In the genomic region with DNA sequence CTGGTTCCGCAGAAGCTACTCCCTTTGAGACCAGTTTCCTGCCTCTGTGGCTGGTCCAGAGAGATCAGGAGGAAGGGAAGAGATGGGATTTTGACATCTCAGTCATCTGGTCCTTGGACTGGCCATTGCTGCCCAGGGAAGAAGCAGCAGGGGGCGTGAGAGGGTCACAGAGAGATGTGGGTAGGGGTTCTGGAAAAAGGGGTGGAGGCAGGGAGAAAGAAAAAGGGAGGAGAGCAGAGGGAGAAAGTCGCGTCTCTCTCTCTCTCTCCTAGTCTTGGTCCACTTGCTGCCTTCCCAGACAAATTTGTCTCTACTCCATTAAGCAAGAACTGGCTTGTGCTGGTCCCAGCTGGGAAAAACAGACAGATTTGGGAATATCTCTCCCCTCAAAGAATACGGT, we compare ENCODE assay signal across 8 cellular contexts. TPM values are rescaled to one million over a fixed set of nuclear protein-coding genes. Genes with fewer than 3 reads are reported as not detected.
A peak's percentile ranks its signal among the peaks of the same experiment; 100 is the strongest.
DNase-seq lines count a peak whose midpoint lies in the region; ATAC-seq, FAIRE-seq and TF ChIP-seq lines count a peak whose summit lies in the region.

No MANE protein-coding gene starts in this region.

- H3K27me3 ChIP-seq in adipocyte (replicated peaks; ENCODE audit: control insufficient read depth, insufficient read depth, low read length) (peaks cover 4% of the 10 kb centered on the region), layer of hippocampus (ENCODE audit: control insufficient read depth, insufficient read depth, low read length) (no peaks in the 10 kb centered on the region), ascending aorta (no peaks in the 10 kb centered on the region)
- H3K27me3 ChIP-seq in CD4-positive, alpha-beta T cell (ENCODE audit: control insufficient read depth, insufficient read depth, low read length) = no peaks in the 10 kb centered on the region

- peaks cover 6% of the 10 kb centered on the region for H3K36me3 Mint-ChIP-seq in Calu3 (ENCODE audit: insufficient read depth, unreplicated experiment)
- no peaks in the 10 kb centered on the region for H3K36me3 Mint-ChIP-seq in CD4-positive, alpha-beta T cell (ENCODE audit: low read depth)

- H3K9me3 ChIP-seq in adipocyte (ENCODE audit: control insufficient read depth, low read length) (no peaks in the 10 kb centered on the region), ascending aorta (no peaks in the 10 kb centered on the region)
- no peaks in the 10 kb centered on the region for H3K9me3 ChIP-seq in CD4-positive, alpha-beta T cell (ENCODE audit: control insufficient read depth, low read length)

- BruUV-seq in Calu3 (replicated peaks; lab: Mats Ljungman, UMichigan) = no TSS peak

- H3K4me3 ChIP-seq in adipocyte (ENCODE audit: low read length) (no peak overlapping the region), ascending aorta (no peak overlapping the region)

- POLR2A ChIA-PET in CD4-positive, alpha-beta T cell (lab: Charles Lee) = interaction anchor here (1.9 kb wide), 1 partner anchor 53 kb away, joined by 5 read pairs; the partner anchor contains the start of gene TP53

- peak overlapping the region; percentile 6 for H3K27ac ChIP-seq in layer of hippocampus (ENCODE audit: low read depth, low read length)
- no peak overlapping the region for H3K27ac ChIP-seq in CD4-positive, alpha-beta T cell (ENCODE audit: low read depth, low read length)
- no peak overlapping the region for H3K27ac ChIP-seq in ascending aorta

- H3K9me3 Mint-ChIP-seq in Calu3 (ENCODE audit: low read depth, unreplicated experiment) = no peaks in the 10 kb centered on the region
- no peaks in the 10 kb centered on the region for H3K9me3 Mint-ChIP-seq in CD4-positive, alpha-beta T cell

- no peak for TF ChIP-seq CTCF in Calu3 (IDR thresholded peaks at IDR 0.05; ENCODE audit: unreplicated experiment)
- TF ChIP-seq CTCF in CD4-positive, alpha-beta T cell (IDR thresholded peaks at IDR 0.05) = no peak
- peak in 1 of 3 experiments; percentile 35 for TF ChIP-seq CTCF in ascending aorta (IDR thresholded peaks at IDR 0.05)

- intact Hi-C loops in Calu3 (cut with micrococcal nuclease; ENCODE audit: unreplicated experiment) = loop anchor here (5.0 kb wide), 1 partner anchor 53 kb away; the partner anchor contains the start of genes TP53 and WRAP53
- intact Hi-C loops in CD4-positive, alpha-beta T cell (cut with DNase I, micrococcal nuclease) = loop anchor here in 1 of 2 experiments (5.0 kb wide), 1 partner anchor 53 kb away; the partner anchor contains the start of genes TP53 and WRAP53
- intact Hi-C loops in ascending aorta (cut with DNase I) = no loop called here

- H3K4me1 ChIP-seq in adipocyte (ENCODE audit: control insufficient read depth, insufficient read depth, low read length) (no peaks in the 10 kb centered on the region), ascending aorta (no peaks in the 10 kb centered on the region)

- peak; percentile 24 for DNase-seq in Calu3
- peak; percentile 68 for DNase-seq in HTR-8/SVneo (ENCODE audit: insufficient read length, low spot score)
- peak; percentile 46 for DNase-seq in adipocyte (ENCODE audit: low read depth)
- no peak for DNase-seq in CD4-positive, alpha-beta T cell
- no peak for DNase-seq in ascending aorta (ENCODE audit: low spot score in 2 of 2)
- no peak for DNase-seq in GM12891 (ENCODE audit: insufficient read length, low spot score)

- ATAC-seq in CD4-positive, alpha-beta T cell (ENCODE audit: poor library complexity) = no peak
- no peak for ATAC-seq in GM19452 (IDR thresholded peaks at IDR 0.05; ENCODE audit: unreplicated experiment)

- H3K9ac ChIP-seq in adipocyte (ENCODE audit: low read length) = no peak overlapping the region

- H3K27ac Mint-ChIP-seq in Calu3 (ENCODE audit: unreplicated experiment) = no peak overlapping the region
- H3K27ac Mint-ChIP-seq in CD4-positive, alpha-beta T cell = no peak overlapping the region

- no peaks in the 10 kb centered on the region for H3K36me3 ChIP-seq in adipocyte (ENCODE audit: control insufficient read depth, insufficient read depth, low read length, severe bottlenecking)
- H3K36me3 ChIP-seq in ascending aorta = no peaks in the 10 kb centered on the region

- H3K4me3 Mint-ChIP-seq in Calu3 (ENCODE audit: low read depth, unreplicated experiment) = no peak overlapping the region
- no peak overlapping the region for H3K4me3 Mint-ChIP-seq in CD4-positive, alpha-beta T cell

- CTCF ChIA-PET in Calu3 (lab: Charles Lee) = no interaction called here
- CTCF ChIA-PET in CD4-positive, alpha-beta T cell (lab: Charles Lee) = interaction anchor here (1.3 kb wide), 1 partner anchor 54 kb away, joined by 4 read pairs; the partner anchor contains the start of gene WRAP53

- no peaks in the 10 kb centered on the region for H3K4me1 Mint-ChIP-seq in Calu3 (ENCODE audit: low read depth, unreplicated experiment)
- no peaks in the 10 kb centered on the region for H3K4me1 Mint-ChIP-seq in CD4-positive, alpha-beta T cell (ENCODE audit: low read depth)

- no peak for TF ChIP-seq POLR2A in GM12891 (IDR thresholded peaks at IDR 0.05; ENCODE audit: low read depth, low read length)

- H3K27me3 Mint-ChIP-seq in Calu3 (ENCODE audit: unreplicated experiment) = peaks cover 24% of the 10 kb centered on the region
- no peaks in the 10 kb centered on the region for H3K27me3 Mint-ChIP-seq in CD4-positive, alpha-beta T cell

- no peak for FAIRE-seq in HTR-8/SVneo (lab: Jason Lieb, UNC)
- no peak for FAIRE-seq in GM12891 (lab: Jason Lieb, UNC)

TF ChIP-seq in GM12891, 5 proteins besides CTCF, POLR2A, EP300 and RAD21:
- TF ChIP-seq POU2F2 (IDR thresholded peaks at IDR 0.05; ENCODE audit: low read depth, low read length) (no peak), POLR2AphosphoS5 (IDR thresholded peaks at IDR 0.05; ENCODE audit: low read depth, low read length) (no peak), SPI1 (IDR thresholded peaks at IDR 0.05; ENCODE audit: low read depth, low read length) (no peak), TAF1 (IDR thresholded peaks at IDR 0.05; ENCODE audit: low read depth, low read length) (no peak), PAX5 (IDR thresholded peaks at IDR 0.05; ENCODE audit: insufficient read depth, low read length, severe bottlenecking) (no peak)
TF ChIP-seq in GM12891: peak in this region for 0.

RNA-seq across cellular contexts. Expression of gene SHBG, which starts 4.4 kb away (rescaled TPM):
- 0.39 TPM in 1 of 2 replicates, not detected in the other for total RNA-seq in Calu3 (2022)
- not detected for total RNA-seq in CD4-positive, alpha-beta T cell
- not detected for total RNA-seq in ascending aorta
- 0.10 TPM for polyA plus RNA-seq in GM12891 (2012; ENCODE audit: low read depth, missing spikeins)

RNA-seq across cellular contexts. Expression of gene SAT2, which starts 6.8 kb away (rescaled TPM):
- total RNA-seq in Calu3 (2022) (15.9 and 16.6 TPM in 2 replicates), ascending aorta (22.6 TPM)
- 10 to 100 TPM; 55.7 to 60.3 TPM for total RNA-seq in CD4-positive, alpha-beta T cell
- 49.3 TPM for polyA plus RNA-seq in GM12891 (2012; ENCODE audit: low read depth, missing spikeins)

RNA-seq across cellular contexts. Expression of gene ATP1B2, which starts 16.3 kb away (rescaled TPM):
- total RNA-seq in Calu3 (2022) = not detected in 2 replicates
- under 1 TPM; 0.17 to 0.69 TPM for total RNA-seq in CD4-positive, alpha-beta T cell
- 0.11 TPM for total RNA-seq in ascending aorta
- 0.15 TPM for polyA plus RNA-seq in GM12891 (2012; ENCODE audit: low read depth, missing spikeins)

RNA-seq across cellular contexts. Expression of gene FXR2, which starts 19.7 kb away (rescaled TPM):
- total RNA-seq in Calu3 (2022) (30.3 and 30.9 TPM in 2 replicates), ascending aorta (19.3 TPM)
- 10 to 100 TPM; 20.6 to 22.5 TPM for total RNA-seq in CD4-positive, alpha-beta T cell
- polyA plus RNA-seq in GM12891 (2012; ENCODE audit: low read depth, missing spikeins) = 16.0 TPM

RNA-seq across cellular contexts. Expression of gene SOX15, which starts 44.5 kb away (rescaled TPM):
- total RNA-seq in Calu3 (2022) (not detected in 2 replicates), ascending aorta (not detected)
- under 1 TPM in 1 of 2 experiments, not detected in 1; 0.30 TPM for total RNA-seq in CD4-positive, alpha-beta T cell
- 1.0 TPM for polyA plus RNA-seq in GM12891 (2012; ENCODE audit: low read depth, missing spikeins)

Comparison
In these comparisons a context has a peak if more than half of its experiments do, and no peak if none do; other contexts are left out.
1. DNase-seq: peak in Calu3 (single experiment), HTR-8/SVneo (single experiment) and adipocyte (single experiment); none in CD4-positive, alpha-beta T cell (0 of 10), ascending aorta (0 of 2) and GM12891 (single experiment).